1 cellular context compared by ENCODE assay signal in genomic region chr11:117933930-117934329, GRCh38.
TF ChIP-seq lines count a peak whose summit lies in the region.

No MANE protein-coding gene starts in this region.

TF ChIP-seq in GM23338, 12 proteins besides CTCF, POLR2A, EP300 and RAD21:
- TF ChIP-seq EZH2phosphoT487 (IDR thresholded peaks at IDR 0.05; ENCODE audit: unreplicated experiment): no peak
- TF ChIP-seq JUNB (IDR thresholded peaks at IDR 0.05; ENCODE audit: unreplicated experiment): no peak
- TF ChIP-seq ZNF462 (CRISPR knock-in tag; IDR thresholded peaks at IDR 0.05): no peak
- no peak for TF ChIP-seq EZH2 (IDR thresholded peaks at IDR 0.05; ENCODE audit: low read depth, unreplicated experiment)
- TF ChIP-seq STAT1 (IDR thresholded peaks at IDR 0.05; ENCODE audit: unreplicated experiment): no peak
- no peak for TF ChIP-seq ETS1 (IDR thresholded peaks at IDR 0.05)
- no peak for TF ChIP-seq ZNF331 (CRISPR knock-in tag; IDR thresholded peaks at IDR 0.05; ENCODE audit: low read depth)
- no peak for TF ChIP-seq REST (IDR thresholded peaks at IDR 0.05; ENCODE audit: unreplicated experiment)
- TF ChIP-seq CREB1 (CRISPR knock-in tag; IDR thresholded peaks at IDR 0.05; ENCODE audit: low read depth): no peak
- TF ChIP-seq POLR2AphosphoS5 (IDR thresholded peaks at IDR 0.05; ENCODE audit: low read depth): no peak
- TF ChIP-seq NANOG (IDR thresholded peaks at IDR 0.05; ENCODE audit: borderline replicate concordance): no peak
- no peak for TF ChIP-seq ZNF114 (CRISPR knock-in tag; IDR thresholded peaks at IDR 0.05)
TF ChIP-seq in GM23338: peak in this region for 0.
